ENCODE assay signal across 15 cellular contexts in the genomic region with DNA sequence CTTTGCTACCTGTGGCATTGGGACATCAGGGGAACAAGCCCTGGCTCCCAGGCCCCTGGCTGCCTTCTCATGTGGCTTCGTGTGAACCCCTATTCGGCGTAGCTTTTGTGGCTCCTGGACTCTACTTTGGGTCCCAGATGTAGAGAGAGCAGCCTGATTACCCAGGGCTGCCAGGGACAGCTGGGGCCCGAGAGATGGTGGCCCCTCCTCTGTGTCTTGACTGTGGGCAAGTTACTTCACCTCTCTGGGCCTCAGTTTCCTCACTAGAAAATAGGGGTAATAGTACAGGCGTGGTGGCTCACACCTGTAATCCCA. TPM values are rescaled to one million over a fixed set of nuclear protein-coding genes. Genes with fewer than 3 reads are reported as not detected.
DNase-seq lines count a peak whose midpoint lies in the region; ATAC-seq and TF ChIP-seq lines count a peak whose summit lies in the region.
"Had no signal": no experiment of that assay in that cellular context is flagged by ENCODE, and none has a peak within 500 bp of the region (broad histone marks: within the 10 kb centered on the region; RNA-seq: fewer than 3 reads in every experiment).

No MANE protein-coding gene starts in this region.

- TF ChIP-seq POLR2A in thyroid gland (IDR thresholded peaks at IDR 0.05) = no peak

- H3K4me3 ChIP-seq in lower lobe of right lung (peak overlapping the region; percentile 79), thyroid gland (replicated peaks in 1 of 3) (no peak overlapping the region), H7 (ENCODE audit: insufficient read depth, low read depth, low read length) (no peak overlapping the region)

- TF ChIP-seq CTCF in activated B cell treated with CpG ODN at 0.5 μM for 24 hours (IDR thresholded peaks at IDR 0.05) = no peak
- no peak for TF ChIP-seq CTCF in lower lobe of right lung (IDR thresholded peaks at IDR 0.05)
- no peak for TF ChIP-seq CTCF in thyroid gland (IDR thresholded peaks at IDR 0.05)

- peaks cover 12% of the 10 kb centered on the region for H3K36me3 ChIP-seq in lower lobe of right lung
- H3K36me3 ChIP-seq in thyroid gland = no peaks in the 10 kb centered on the region
- H3K36me3 ChIP-seq in H7 (replicated peaks; ENCODE audit: control insufficient read depth, insufficient read depth, low read length) = no peaks in the 10 kb centered on the region

- no peak overlapping the region for H3K27ac Mint-ChIP-seq in activated naive CD4-positive, alpha-beta T cell treated with anti-CD3 and anti-CD28 coated beads, Interleukin-2, amount 50 U/mL, for 24 hours
- no peak overlapping the region for H3K27ac Mint-ChIP-seq in activated B cell treated with CpG ODN at 0.5 μM for 24 hours
- H3K27ac Mint-ChIP-seq: activated naive CD8-positive, alpha-beta T cell treated with anti-CD3 and anti-CD28 coated beads, Interleukin-2, amount 10 ng/mL, durations not matched to agents 7 days and 5 days; HFFc6 had no signal

- H3K4me3 Mint-ChIP-seq in activated naive CD4-positive, alpha-beta T cell treated with anti-CD3 and anti-CD28 coated beads, Interleukin-2, amount 50 U/mL, for 24 hours = peak overlapping the region; percentile 47
- H3K4me3 Mint-ChIP-seq in activated B cell treated with CpG ODN at 0.5 μM for 24 hours = peak overlapping the region; percentile 52
- H3K4me3 Mint-ChIP-seq: HFFc6 had no signal

- intact Hi-C loops in activated B cell treated with CpG ODN at 0.5 μM for 24 hours (cut with micrococcal nuclease) (loop anchor here (5.0 to 10.0 kb wide), 2 partner anchors 113 to 240 kb away; partner anchors contain the start of genes DOLK, ENDOG and NUP188), lower lobe of right lung (cut with DNase I) (no loop called here), thyroid gland (cut with DNase I) (no loop called here)

- peak overlapping the region; percentile 83 for H3K27ac ChIP-seq in lower lobe of right lung
- peak overlapping the region in 2 of 3 donors; percentile 78 to 80 for H3K27ac ChIP-seq in thyroid gland
- H3K27ac ChIP-seq: foreskin keratinocyte had no signal

- H3K4me1 ChIP-seq in lower lobe of right lung (peaks cover 12% of the 10 kb centered on the region), thyroid gland (peaks cover 0 to 9% of the 10 kb centered on the region in 2 donors)
- H3K4me1 ChIP-seq: foreskin keratinocyte had no signal

- no peak for DNase-seq in activated naive CD4-positive, alpha-beta T cell (lab: John Stamatoyannopoulos, UW)
- DNase-seq in activated B cell treated with CpG ODN at 0.5 μM for 24 hours (no peak), lower lobe of right lung (no peak), thyroid gland (no peak), H7 (no peak), GF-D8 (lab: John Stamatoyannopoulos, UW) (no peak), LoVo (ENCODE audit: low spot score) (no peak)
- DNase-seq: activated CD4-positive, alpha-beta T cell treated with anti-CD3 and anti-CD28 coated beads, Interleukin-2, amount 50 U/mL, for 48 hours; EL; foreskin keratinocyte; HFFc6; NCI-H226; OCI-M1 had no signal

- peaks cover 9% of the 10 kb centered on the region for H3K4me1 Mint-ChIP-seq in activated naive CD4-positive, alpha-beta T cell treated with anti-CD3 and anti-CD28 coated beads, Interleukin-2, amount 50 U/mL, for 24 hours
- peaks cover 13% of the 10 kb centered on the region for H3K4me1 Mint-ChIP-seq in activated B cell treated with CpG ODN at 0.5 μM for 24 hours

- H3K36me3 Mint-ChIP-seq in activated naive CD4-positive, alpha-beta T cell treated with anti-CD3 and anti-CD28 coated beads, Interleukin-2, amount 50 U/mL, for 24 hours = no peaks in the 10 kb centered on the region
- no peaks in the 10 kb centered on the region for H3K36me3 Mint-ChIP-seq in activated B cell treated with CpG ODN at 0.5 μM for 24 hours (ENCODE audit: low read depth)
- H3K36me3 Mint-ChIP-seq: activated naive CD8-positive, alpha-beta T cell treated with anti-CD3 and anti-CD28 coated beads, Interleukin-2, amount 10 ng/mL, durations not matched to agents 7 days and 5 days had no signal

- POLR2A ChIA-PET in activated B cell treated with CpG ODN at 0.5 μM for 24 hours (lab: Charles Lee) = interaction anchor here (0.9 to 1.2 kb wide), 4 partner anchors 18 to 20 kb away, joined by 3 to 4 read pairs (median 4); partner anchors contain the start of gene ZDHHC12

- H3K9me3 ChIP-seq in lower lobe of right lung (no peaks in the 10 kb centered on the region), thyroid gland (no peaks in the 10 kb centered on the region)

- no peaks in the 10 kb centered on the region for H3K9me3 Mint-ChIP-seq in activated naive CD4-positive, alpha-beta T cell treated with anti-CD3 and anti-CD28 coated beads, Interleukin-2, amount 50 U/mL, for 24 hours
- H3K9me3 Mint-ChIP-seq in activated B cell treated with CpG ODN at 0.5 μM for 24 hours = no peaks in the 10 kb centered on the region
- H3K9me3 Mint-ChIP-seq: activated naive CD8-positive, alpha-beta T cell treated with anti-CD3 and anti-CD28 coated beads, Interleukin-2, amount 10 ng/mL, durations not matched to agents 7 days and 5 days; HFFc6 had no signal

- ATAC-seq in activated B cell treated with CpG ODN at 0.5 μM for 24 hours (ENCODE audit: low read depth) (no peak), lower lobe of right lung (no peak)
- ATAC-seq: foreskin keratinocyte had no signal

- 90 to 97% methylated on average over 4 to 5 of the region's 5 CpGs for WGBS in thyroid gland, 2 donors

- CTCF ChIA-PET in activated B cell treated with CpG ODN at 0.5 μM for 24 hours (lab: Charles Lee) = interaction anchor here (0.9 to 1.0 kb wide), 2 partner anchors 10 to 20 kb away, joined by 3 read pairs; no protein-coding TSS in a partner anchor

- no peaks in the 10 kb centered on the region for H3K27me3 Mint-ChIP-seq in activated naive CD4-positive, alpha-beta T cell treated with anti-CD3 and anti-CD28 coated beads, Interleukin-2, amount 50 U/mL, for 24 hours
- H3K27me3 Mint-ChIP-seq in activated B cell treated with CpG ODN at 0.5 μM for 24 hours = no peaks in the 10 kb centered on the region
- H3K27me3 Mint-ChIP-seq: activated naive CD8-positive, alpha-beta T cell treated with anti-CD3 and anti-CD28 coated beads, Interleukin-2, amount 10 ng/mL, durations not matched to agents 7 days and 5 days had no signal

- H3K27me3 ChIP-seq in lower lobe of right lung (ENCODE audit: low read depth) (no peaks in the 10 kb centered on the region), thyroid gland (no peaks in the 10 kb centered on the region), H7 (ENCODE audit: control insufficient read depth, insufficient read depth, low read length) (no peaks in the 10 kb centered on the region)
- H3K27me3 ChIP-seq: foreskin keratinocyte had no signal

RNA-seq across cellular contexts. Expression of gene PKN3, which starts 2.0 kb away (rescaled TPM):
- total RNA-seq in activated B cell treated with CpG ODN at 0.5 μM for 24 hours (16.9 and 17.4 TPM in 2 replicates), lower lobe of right lung (11.1 TPM), thyroid gland (1 to 10 TPM; 4.4 to 7.6 (median 6.4) TPM)
- total RNA-seq in H7 (2014; rRNA removed; shearing (Covaris generic)) = 29.4 and 35.0 TPM in 2 replicates

RNA-seq across cellular contexts. Expression of gene SET, which starts 15.3 kb away (rescaled TPM):
- total RNA-seq in activated B cell treated with CpG ODN at 0.5 μM for 24 hours (762 and 801 TPM in 2 replicates), lower lobe of right lung (197 TPM), thyroid gland (100 to 1,000 TPM; 173 to 217 (median 202) TPM)
- 798 and 1,235 TPM in 2 replicates for total RNA-seq in H7 (2014; rRNA removed; shearing (Covaris generic))

RNA-seq across cellular contexts. Expression of gene ZDHHC12, which starts 19.6 kb away (rescaled TPM):
- total RNA-seq in activated B cell treated with CpG ODN at 0.5 μM for 24 hours (40.0 and 40.7 TPM in 2 replicates), lower lobe of right lung (29.4 TPM), thyroid gland (10 to 100 TPM; 21.2 to 45.7 (median 33.7) TPM)
- total RNA-seq in H7 (2014; rRNA removed; shearing (Covaris generic)) = 66.5 and 76.6 TPM in 2 replicates

RNA-seq across cellular contexts. Expression of gene DYNC2I2, which starts 47.7 kb away (rescaled TPM):
- total RNA-seq in activated B cell treated with CpG ODN at 0.5 μM for 24 hours (58.0 and 60.2 TPM in 2 replicates), lower lobe of right lung (37.3 TPM), thyroid gland (100 to 1,000 TPM in 2 of 4 donors, 10 to 100 TPM in 2; 86.1 to 179 (median 132) TPM)
- total RNA-seq in H7 (2014; rRNA removed; shearing (Covaris generic)) = 82.3 and 113 TPM in 2 replicates
